In the genomic region with DNA sequence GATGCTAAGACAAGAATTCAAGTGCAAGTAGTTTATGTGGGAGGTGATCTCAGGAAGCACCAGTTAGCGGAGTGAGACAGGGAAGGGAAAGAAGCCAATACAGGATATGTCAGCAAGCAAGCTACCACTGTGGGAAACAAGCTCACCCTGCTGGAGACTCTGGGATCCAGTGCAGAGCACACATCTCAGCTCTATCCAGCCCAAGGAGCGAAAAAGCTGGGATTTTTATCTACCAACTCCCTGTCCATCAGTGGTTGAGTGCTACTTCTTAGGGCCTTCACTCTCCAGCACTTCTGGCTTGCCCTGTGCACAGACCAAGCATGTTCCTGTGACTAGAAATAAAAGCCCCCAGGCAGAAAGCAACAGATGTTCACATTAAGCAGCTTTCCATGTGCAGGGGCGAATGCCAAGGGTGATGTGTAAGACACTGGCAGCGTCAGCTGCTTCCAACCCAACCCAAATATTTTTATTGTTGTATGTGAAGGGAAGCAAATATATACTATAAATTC, we compare ENCODE assay signal across 9 cellular contexts. TPM values are rescaled to one million over a fixed set of nuclear protein-coding genes. Genes with fewer than 3 reads are reported as not detected.
A peak's percentile ranks its signal among the peaks of the same experiment; 100 is the strongest.
DNase-seq lines count a peak whose midpoint lies in the region; ATAC-seq, FAIRE-seq and TF ChIP-seq lines count a peak whose summit lies in the region.
"Had no signal": no experiment of that assay in that cellular context is flagged by ENCODE, and none has a peak within 500 bp of the region (broad histone marks: within the 10 kb centered on the region; RNA-seq: fewer than 3 reads in every experiment).

No MANE protein-coding gene starts in this region.

- H3K9ac ChIP-seq in IMR-90 (ENCODE audit: low read depth, low read length) (no peak overlapping the region), kidney (ENCODE audit: low read length in 2 of 2) (no peak overlapping the region)

- TF ChIP-seq POLR2A in IMR-90 (IDR thresholded peaks at IDR 0.05; ENCODE audit: low read depth, low read length), result no peak

- H3K56ac ChIP-seq in IMR-90 (ENCODE audit: extremely low read depth, insufficient read depth, low read length), result no peak overlapping the region

- H3K27me3 ChIP-seq in AG04450 (ENCODE audit: control insufficient read depth, insufficient read depth, low read length), result no peaks in the 10 kb centered on the region
- H3K27me3 ChIP-seq in IMR-90 (ENCODE audit: control insufficient read depth, insufficient read depth, low read length), result no peaks in the 10 kb centered on the region; the same call in 1 of the 2 replicates

- ATAC-seq in IMR-90 (ENCODE audit: low read depth), result peak; percentile 87
- no peak for ATAC-seq in activated CD4-positive, CD25-positive, alpha-beta regulatory T cell treated with anti-CD3 and anti-CD28 coated beads, Interleukin-2, amount 50 U/mL, for 24 hours

- H3K9me3 ChIP-seq in AG04450 (ENCODE audit: control insufficient read depth, insufficient read depth, low read length), result peaks cover 6% of the 10 kb centered on the region; the same call in 1 of the 2 replicates
- peaks cover 2% of the 10 kb centered on the region; the same call in 1 of the 2 replicates for H3K9me3 ChIP-seq in IMR-90 (ENCODE audit: control insufficient read depth, insufficient read depth, low read length)
- H3K9me3 ChIP-seq in kidney (ENCODE audit: control insufficient read depth in 1 of 2, low read length in 2 of 2), result no peaks in the 10 kb centered on the region

- H3K27ac ChIP-seq in AG04450 (ENCODE audit: low read depth, low read length), result peak overlapping the region; percentile 59
- H3K27ac ChIP-seq in IMR-90 (ENCODE audit: insufficient read depth, low read length), result no peak overlapping the region
- H3K27ac ChIP-seq in kidney (ENCODE audit: low read depth in 2 of 2, low read length in 2 of 2), result no peak overlapping the region

- intact Hi-C loops in IMR-90 (cut with micrococcal nuclease), result no loop called here
- intact Hi-C loops in kidney (cut with DNase I), result no loop called here

- H3K4me3 ChIP-seq in AG04450 (ENCODE audit: low read depth, low read length) (no peak overlapping the region), IMR-90 (ENCODE audit: insufficient read depth, low read depth, low read length) (no peak overlapping the region), kidney (ENCODE audit: low read length in 2 of 2) (no peak overlapping the region)

- H3K14ac ChIP-seq in IMR-90 (replicated peaks; ENCODE audit: low read depth, low read length), result no peak overlapping the region

- no peaks in the 10 kb centered on the region for H3K9me1 ChIP-seq in IMR-90 (ENCODE audit: insufficient read depth, low read length)

- H2BK5ac ChIP-seq in IMR-90 (ENCODE audit: low read depth, low read length, poor library complexity, severe bottlenecking), result no peak overlapping the region

- dilution Hi-C loops in IMR-90 (cut with HindIII; ENCODE audit: low sequenced_read_pairs, unreplicated experiment), result loop anchor here (10.0 kb wide), 1 partner anchor 59 kb away; no protein-coding TSS in a partner anchor

- CTCF ChIA-PET in AG04450 (lab: Charles Lee), result interaction anchor here (0.8 to 1.6 kb wide), 8 partner anchors 10 to 134 kb away, joined by 3 to 7 read pairs (median 4); no protein-coding TSS in a partner anchor
- CTCF ChIA-PET in IMR-90 (lab: Yijun Ruan, JAX), result interaction anchor here (0.7 to 1.0 kb wide), 2 partner anchors 16 to 18 kb away, joined by 3 read pairs; no protein-coding TSS in a partner anchor

- 0% methylated on average over 2 of the region's 4 CpGs; no CpG with 5 or more reads in 1 of the 2 experiments for WGBS in IMR-90 (ENCODE audit: extremely low coverage in 2 of 2, insufficient read length in 1 of 2), 2 experiments

- FAIRE-seq in kidney (lab: Jason Lieb, UNC), result no peak

- H2BK15ac ChIP-seq in IMR-90 (ENCODE audit: low read depth, low read length), result no peak overlapping the region; the same call in 2 of the 3 replicates

- H3K79me1 ChIP-seq in IMR-90 (ENCODE audit: low read depth in 1 of 2, low read length in 2 of 2), result no peaks in the 10 kb centered on the region

- H4K20me1 ChIP-seq in IMR-90 (ENCODE audit: insufficient read depth, low read length), result no peaks in the 10 kb centered on the region

- no peak overlapping the region for H4K8ac ChIP-seq in IMR-90 (ENCODE audit: low read depth in 2 of 2, low read length in 2 of 2)

- no peaks in the 10 kb centered on the region for H3K36me3 ChIP-seq in IMR-90 (ENCODE audit: control insufficient read depth, insufficient read depth, low read length)
- H3K36me3 ChIP-seq in kidney (ENCODE audit: control insufficient read depth in 1 of 2, insufficient read depth in 2 of 2, low read length in 2 of 2), result no peaks in the 10 kb centered on the region

- H3K4me2 ChIP-seq in IMR-90 (ENCODE audit: low read depth, low read length), result peak overlapping the region; percentile 17

- H3K4me1 ChIP-seq in IMR-90 (ENCODE audit: control insufficient read depth, insufficient read depth, low read length) (peaks cover 7% of the 10 kb centered on the region), kidney (ENCODE audit: control insufficient read depth in 1 of 2, insufficient read depth in 1 of 2, low read depth in 1 of 2, low read length in 2 of 2) (no peaks in the 10 kb centered on the region)

- TF ChIP-seq RAD21 in IMR-90 (IDR thresholded peaks at IDR 0.05; ENCODE audit: low read length), result peak; percentile 49

- H2AFZ ChIP-seq in IMR-90 (replicated peaks; ENCODE audit: low read length, poor library complexity), result no peak overlapping the region

- POLR2A ChIA-PET in AG04450 (lab: Yijun Ruan, JAX), result no interaction called here
- POLR2A ChIA-PET in IMR-90 (lab: Charles Lee; ENCODE audit: unreplicated experiment), result no interaction called here

- BruUV-seq in IMR-90 (replicated peaks; lab: Mats Ljungman, UMichigan), result no TSS peak

- in situ Hi-C loops in IMR-90 (cut with MboI; ENCODE audit: low sequenced_read_pairs), result no loop called here

- no peak overlapping the region for H2BK120ac ChIP-seq in IMR-90 (ENCODE audit: low read depth, low read length)

- no peak overlapping the region for H2AK5ac ChIP-seq in IMR-90 (ENCODE audit: low read depth, low read length)

- H2AK9ac ChIP-seq in IMR-90 (replicated peaks; ENCODE audit: low read depth, low read length, poor library complexity), result no peak overlapping the region

- H3K4ac ChIP-seq in IMR-90 (ENCODE audit: low read depth, low read length), result no peak overlapping the region

- no peak overlapping the region for H4K91ac ChIP-seq in IMR-90 (ENCODE audit: insufficient read depth, low read depth, low read length)

- no peak overlapping the region for H4K5ac ChIP-seq in IMR-90 (ENCODE audit: low read depth, low read length)

- no peak overlapping the region for H3K23ac ChIP-seq in IMR-90 (ENCODE audit: low read depth, low read length)

- H3K18ac ChIP-seq in IMR-90 (ENCODE audit: low read depth, low read length), result no peak overlapping the region

- peak; percentile 69 for TF ChIP-seq CTCF in AG04450 (IDR thresholded peaks at IDR 0.05; ENCODE audit: low read depth, low read length)
- TF ChIP-seq CTCF in IMR-90 (conservative IDR thresholded peaks at IDR 0.05; ENCODE audit: low read depth, low read length), result peak; percentile 52
- TF ChIP-seq CTCF in kidney (IDR thresholded peaks at IDR 0.05; ENCODE audit: borderline replicate concordance, extremely low read depth, insufficient read depth), result peak; percentile 27

- peak; percentile 68 for DNase-seq in AG04450 (ENCODE audit: low read depth, low spot score)
- DNase-seq in IMR-90, result peak; percentile 88
- DNase-seq in astrocyte of the hippocampus (ENCODE audit: low read depth, low spot score), result peak; percentile 57
- no peak for DNase-seq in kidney
- DNase-seq in NCI-H146 treated with DMSO at 0.1 percent for 48 hours (lab: John Stamatoyannopoulos, UW; ENCODE audit: unreplicated experiment), result no peak
- no peak for DNase-seq in activated CD4-positive, CD25-positive, alpha-beta regulatory T cell treated with anti-CD3 and anti-CD28 coated beads, Interleukin-2, amount 50 U/mL, for 72 hours
- no peak for DNase-seq in ureter (ENCODE audit: low spot score)
- DNase-seq: NCI-H345 had no signal

- H2BK20ac ChIP-seq in IMR-90 (ENCODE audit: low read depth, low read length), result no peak overlapping the region

TF ChIP-seq in IMR-90, 13 proteins besides CTCF, POLR2A, EP300 and RAD21:
- TF ChIP-seq, protein P1, sequence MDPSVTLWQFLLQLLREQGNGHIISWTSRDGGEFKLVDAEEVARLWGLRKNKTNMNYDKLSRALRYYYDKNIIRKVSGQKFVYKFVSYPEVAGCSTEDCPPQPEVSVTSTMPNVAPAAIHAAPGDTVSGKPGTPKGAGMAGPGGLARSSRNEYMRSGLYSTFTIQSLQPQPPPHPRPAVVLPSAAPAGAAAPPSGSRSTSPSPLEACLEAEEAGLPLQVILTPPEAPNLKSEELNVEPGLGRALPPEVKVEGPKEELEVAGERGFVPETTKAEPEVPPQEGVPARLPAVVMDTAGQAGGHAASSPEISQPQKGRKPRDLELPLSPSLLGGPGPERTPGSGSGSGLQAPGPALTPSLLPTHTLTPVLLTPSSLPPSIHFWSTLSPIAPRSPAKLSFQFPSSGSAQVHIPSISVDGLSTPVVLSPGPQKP (IDR thresholded peaks at IDR 0.05; ENCODE audit: borderline replicate concordance, low read depth, low read length), result no peak
- peak; percentile 34; the same call in 1 of the 2 replicates for TF ChIP-seq SMC3 (IDR thresholded peaks at IDR 0.05; ENCODE audit: low read depth, low read length)

RNA-seq across cellular contexts. Expression of gene RNF24, which starts 10.8 kb away (rescaled TPM):
- polyA plus RNA-seq in AG04450 (2011; rRNA removed) (24.7 and 30.8 TPM in 2 replicates), IMR-90 (2012; rRNA removed) (9.1 and 11.3 TPM in 2 replicates), kidney (ENCODE audit: insufficient read depth, low read depth, low replicate concordance) (4.5 TPM)
- polyA minus RNA-seq in AG04450 (2011; rRNA and poly(A)+ RNA removed), result 22.3 and 27.0 TPM in 2 replicates
- total RNA-seq in IMR-90 (2012; rRNA removed) (11.3 and 12.5 TPM in 2 replicates), kidney (30.9 TPM), ureter (15.9 TPM)
- polyA plus RNA-seq in IMR-90 (2012; cell fraction: cytosol; rRNA removed), result 6.6 and 7.3 TPM in 2 replicates
- polyA plus RNA-seq in IMR-90 (2012; cell fraction: nucleus; rRNA removed; ENCODE audit: low replicate concordance), result 6.4 and 11.0 TPM in 2 replicates

Comparison
In these comparisons a context has a peak if more than half of its experiments do, and no peak if none do; other contexts are left out.
1. DNase-seq: peak in AG04450 (single experiment), IMR-90 (single experiment) and astrocyte of the hippocampus (single experiment); none in kidney (single experiment), NCI-H146 treated with DMSO at 0.1 percent for 48 hours (single experiment), activated CD4-positive, CD25-positive, alpha-beta regulatory T cell treated with anti-CD3 and anti-CD28 coated beads, Interleukin-2, amount 50 U/mL, for 72 hours (single experiment) and ureter (single experiment).
2. Peak in every context shown above with its lines, with median percentiles within 50 percentile points of each other: CTCF ChIP-seq.